In the genomic region with DNA sequence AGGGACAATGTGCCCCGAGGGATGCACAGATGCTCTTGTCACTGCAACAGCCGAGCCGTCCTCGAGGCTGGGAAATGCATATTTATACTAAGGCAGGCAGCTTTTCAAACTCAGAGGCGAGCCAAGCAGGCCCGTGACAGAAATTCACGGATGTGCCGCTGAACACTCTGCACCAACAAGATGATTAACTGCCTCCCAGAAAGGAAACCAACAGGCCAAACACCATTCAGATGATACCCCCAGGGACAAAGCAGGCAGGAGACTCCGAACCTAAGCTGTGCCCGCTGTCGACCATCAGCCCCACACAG, we compare ENCODE assay signal across 19 cellular contexts. TPM values are rescaled to one million over a fixed set of nuclear protein-coding genes. Genes with fewer than 3 reads are reported as not detected.
DNase-seq lines count a peak whose midpoint lies in the region; ATAC-seq and TF ChIP-seq lines count a peak whose summit lies in the region.
"Had no signal": no experiment of that assay in that cellular context is flagged by ENCODE, and none has a peak within 500 bp of the region (broad histone marks: within the 10 kb centered on the region; RNA-seq: fewer than 3 reads in every experiment).

No MANE protein-coding gene starts in this region.

- peak overlapping the region in 1 of 2 experiments; percentile 40; a peak in 1 of 4 replicates for H3K4me3 ChIP-seq in DND-41 (ENCODE audit: low read depth in 1 of 2, low read length in 2 of 2)
- no peak overlapping the region for H3K4me3 ChIP-seq in esophagus squamous epithelium
- no peak overlapping the region for H3K4me3 ChIP-seq in thymus (ENCODE audit: low read length)
- H3K4me3 ChIP-seq: GM12878, GM23248, PC-9, SJSA1 had no signal

- peaks cover 74% of the 10 kb centered on the region for H3K36me3 ChIP-seq in DND-41 (ENCODE audit: insufficient read depth, low read length)
- no peaks in the 10 kb centered on the region for H3K36me3 ChIP-seq in esophagus squamous epithelium
- H3K36me3 ChIP-seq in thymus (ENCODE audit: control insufficient read depth, insufficient read depth), result peaks cover 4% of the 10 kb centered on the region
- H3K36me3 ChIP-seq: SJSA1 had no signal

- DNase-seq in DND-41 (no peak), NCI-H146 treated with DMSO at 0.1 percent for 48 hours (lab: John Stamatoyannopoulos, UW; ENCODE audit: unreplicated experiment) (peak; percentile 31), esophagus squamous epithelium (lab: John Stamatoyannopoulos, UW) (no peak), DMS 273 treated with DMSO at 0.1 percent for 48 hours (lab: John Stamatoyannopoulos, UW) (no peak)
- DNase-seq: ACHN; Calu3; CD4-positive, alpha-beta memory T cell; GM23248; KG1; NCI-H1694 treated with DMSO at 0.1 percent for 48 hours; NCI-H2171 treated with DMSO at 0.1 percent for 48 hours; NCI-H524; PC-9 had no signal

- ATAC-seq in DND-41 (ENCODE audit: insufficient read depth, low read depth), result no peak
- no peak for ATAC-seq in GM21825 (IDR thresholded peaks at IDR 0.05; ENCODE audit: unreplicated experiment)
- no peak for ATAC-seq in GM19397 (IDR thresholded peaks at IDR 0.05; ENCODE audit: unreplicated experiment)
- ATAC-seq: GM12878, HepG2 had no signal

- H3K79me2 ChIP-seq in DND-41 (ENCODE audit: insufficient read depth, low read length), result peaks cover 88% of the 10 kb centered on the region

- intact Hi-C loops in esophagus squamous epithelium (cut with DNase I), result loop anchor here (10.0 kb wide), 1 partner anchor 75 kb away; no protein-coding TSS in a partner anchor

- H2AFZ ChIP-seq in DND-41 (ENCODE audit: low read depth, low read length), result no peak overlapping the region
- H2AFZ ChIP-seq: GM23248, PC-9 had no signal

- TF ChIP-seq CTCF in DND-41 (IDR thresholded peaks at IDR 0.05; ENCODE audit: borderline replicate concordance, extremely low read depth, low read length, poor library complexity, severe bottlenecking) (no peak), esophagus squamous epithelium (IDR thresholded peaks at IDR 0.05) (no peak)

- H3K4me1 ChIP-seq in DND-41 (ENCODE audit: insufficient read depth, low read length), result peaks cover 93% of the 10 kb centered on the region
- peaks cover 24 to 46% (median 31%) of the 10 kb centered on the region in 3 donors for H3K4me1 ChIP-seq in esophagus squamous epithelium
- H3K4me1 ChIP-seq in thymus (ENCODE audit: control insufficient read depth, insufficient read depth, low read length), result peaks cover 11% of the 10 kb centered on the region
- H3K4me1 ChIP-seq: SJSA1 had no signal

- H3K9me3 ChIP-seq in DND-41 (ENCODE audit: insufficient read depth, low read length, severe bottlenecking) (peaks cover 6% of the 10 kb centered on the region), esophagus squamous epithelium (no peaks in the 10 kb centered on the region), thymus (ENCODE audit: control insufficient read depth) (no peaks in the 10 kb centered on the region)
- H3K9me3 ChIP-seq: SJSA1 had no signal

- no peak for TF ChIP-seq POLR2A in esophagus squamous epithelium (IDR thresholded peaks at IDR 0.05)

- peak overlapping the region; percentile 62 for H3K9ac ChIP-seq in DND-41 (ENCODE audit: low read depth, low read length)
- H3K9ac ChIP-seq: GM23248 had no signal

- 31% methylated on average over 5 of the region's 11 CpGs; no CpG with 5 or more reads in 1 of the 2 donors for WGBS in esophagus squamous epithelium, 2 donors
- 38% methylated on average over 11 of the region's 11 CpGs for WGBS in thymus

- H3K4me2 ChIP-seq in DND-41 (ENCODE audit: insufficient read depth, low read length), result peak overlapping the region; percentile 65
- H3K4me2 ChIP-seq: PC-9 had no signal

- H3K27ac ChIP-seq in DND-41 (ENCODE audit: low read length) (peak overlapping the region; percentile 98), esophagus squamous epithelium (peak overlapping the region in 3 of 4 donors; percentile 67 to 77 (median 69)), thymus (ENCODE audit: low read depth) (peak overlapping the region; percentile 55)
- H3K27ac ChIP-seq: GM23248, PC-9, SJSA1 had no signal

- H4K20me1 ChIP-seq in DND-41 (ENCODE audit: insufficient read depth, low read length), result no peaks in the 10 kb centered on the region

- H3K27me3 ChIP-seq in DND-41 (ENCODE audit: insufficient read depth, low read length, poor library complexity) (no peaks in the 10 kb centered on the region), esophagus squamous epithelium (no peaks in the 10 kb centered on the region), thymus (ENCODE audit: control insufficient read depth, insufficient read depth) (no peaks in the 10 kb centered on the region)
- H3K27me3 ChIP-seq: SJSA1 had no signal

RNA-seq across cellular contexts. Expression of gene ADAMTS17, which starts 31.8 kb away (rescaled TPM):
- total RNA-seq in esophagus squamous epithelium, result 10 to 100 TPM in 1 of 4 donors, 1 to 10 TPM in 3; 4.5 to 11.4 (median 6.6) TPM
- polyA plus RNA-seq in thymus, result 5.6 TPM
- total RNA-seq: GM23248 had no signal
- polyA plus RNA-seq: GM23248 had no signal
